Comparison of ENCODE assay signal across 9 cellular contexts in the genomic region with DNA sequence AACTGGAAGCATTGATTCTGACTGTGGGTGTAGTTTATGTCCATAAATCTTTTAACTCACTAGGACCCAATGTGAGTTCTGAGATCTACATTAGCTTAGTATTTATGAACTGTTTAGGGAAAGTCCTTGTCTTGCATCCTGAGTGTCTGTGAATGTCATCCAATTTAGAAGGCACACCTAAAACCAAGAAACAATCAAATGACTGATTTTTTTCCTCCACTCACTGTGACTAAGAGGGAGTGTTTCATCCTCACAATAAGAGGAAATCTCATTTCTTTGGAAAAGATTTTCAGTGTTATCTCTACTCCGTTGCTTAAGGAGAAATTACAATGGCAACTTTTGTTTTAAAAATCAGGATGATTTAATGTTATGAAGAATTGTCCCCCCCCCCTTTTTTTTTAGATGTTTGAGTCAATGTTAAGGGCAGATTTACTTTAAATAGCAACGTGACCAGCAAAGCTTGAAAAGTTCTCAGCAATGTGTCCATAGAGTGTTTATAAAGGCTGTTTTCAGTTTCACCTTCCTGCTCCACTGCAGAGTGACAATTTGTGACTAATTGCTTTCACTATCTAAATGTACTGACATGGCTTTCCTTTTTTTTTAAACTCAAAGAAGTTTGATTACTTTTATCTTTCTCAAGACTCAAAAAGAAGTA.
DNase-seq lines count a peak whose midpoint lies in the region; ATAC-seq, FAIRE-seq and TF ChIP-seq lines count a peak whose summit lies in the region.
"Had no signal": no experiment of that assay in that cellular context is flagged by ENCODE, and none has a peak within 500 bp of the region (broad histone marks: within the 10 kb centered on the region; RNA-seq: fewer than 3 reads in every experiment).

No MANE protein-coding gene starts in this region.

- H3K4me3 ChIP-seq in fibroblast of pulmonary artery (replicated peaks; ENCODE audit: low read depth, low read length), result peak overlapping the region; percentile 47

- DNase-seq in fibroblast of pulmonary artery (ENCODE audit: low read depth), result peak; percentile 72
- DNase-seq in activated CD4-positive, CD25-positive, alpha-beta regulatory T cell treated with anti-CD3 and anti-CD28 coated beads, Interleukin-2, amount 50 U/mL, for 72 hours, result no peak
- no peak for DNase-seq in HTR-8/SVneo (ENCODE audit: insufficient read length, low spot score)
- DNase-seq in natural killer cell treated with Interleukin-12 subunit alpha and Interleukin-12 subunit beta and Interleukin-15 and Interleukin-18, amount 100 ng/mL, for 72 hours (ENCODE audit: low spot score), result no peak
- DNase-seq in activated CD8-positive, alpha-beta memory T cell treated with anti-CD3 and anti-CD28 coated beads for 24 hours, result no peak
- DNase-seq: NCI-H524 had no signal

- H3K4me1 Mint-ChIP-seq in natural killer cell treated with Interleukin-12 subunit alpha and Interleukin-12 subunit beta and Interleukin-15 and Interleukin-18, amount 100 ng/mL, for 72 hours (ENCODE audit: low read depth in 2 of 2), result no peaks in the 10 kb centered on the region

- peaks cover 11% of the 10 kb centered on the region for H3K9me3 Mint-ChIP-seq in natural killer cell treated with Interleukin-12 subunit alpha and Interleukin-12 subunit beta and Interleukin-15 and Interleukin-18, amount 100 ng/mL, for 72 hours

- H3K27ac Mint-ChIP-seq in natural killer cell treated with Interleukin-12 subunit alpha and Interleukin-12 subunit beta and Interleukin-15 and Interleukin-18, amount 100 ng/mL, for 72 hours, result no peak overlapping the region

- no peaks in the 10 kb centered on the region for H3K27me3 Mint-ChIP-seq in natural killer cell treated with Interleukin-12 subunit alpha and Interleukin-12 subunit beta and Interleukin-15 and Interleukin-18, amount 100 ng/mL, for 72 hours

- H3K4me3 Mint-ChIP-seq in natural killer cell treated with Interleukin-12 subunit alpha and Interleukin-12 subunit beta and Interleukin-15 and Interleukin-18, amount 100 ng/mL, for 72 hours, result no peak overlapping the region

- ATAC-seq in GM18517 (IDR thresholded peaks at IDR 0.05; ENCODE audit: unreplicated experiment) (peak; percentile 100), GM21447 (IDR thresholded peaks at IDR 0.05; ENCODE audit: unreplicated experiment) (peak; percentile 100), HG03378 (IDR thresholded peaks at IDR 0.05; ENCODE audit: unreplicated experiment) (peak; percentile 100)
- ATAC-seq in natural killer cell treated with Interleukin-12 subunit alpha and Interleukin-12 subunit beta and Interleukin-15 and Interleukin-18, amount 100 ng/mL, for 72 hours, result no peak

- no peak for FAIRE-seq in HTR-8/SVneo (lab: Jason Lieb, UNC)

- H3K36me3 Mint-ChIP-seq in natural killer cell treated with Interleukin-12 subunit alpha and Interleukin-12 subunit beta and Interleukin-15 and Interleukin-18, amount 100 ng/mL, for 72 hours, result no peaks in the 10 kb centered on the region

- TF ChIP-seq CTCF in fibroblast of pulmonary artery (IDR thresholded peaks at IDR 0.05; ENCODE audit: low read length, missing control alignments), result no peak

Comparison
In these comparisons a context has a peak if more than half of its experiments do, and no peak if none do; other contexts are left out.
1. ATAC-seq: peak in GM18517 (single experiment), GM21447 (single experiment) and HG03378 (single experiment); none in natural killer cell treated with Interleukin-12 subunit alpha and Interleukin-12 subunit beta and Interleukin-15 and Interleukin-18, amount 100 ng/mL, for 72 hours (0 of 2).